Comparison of ENCODE assay signal across 1 cellular context in genomic region chr12:11555743-11556625, GRCh38.
TF ChIP-seq lines count a peak whose summit lies in the region.

No MANE protein-coding gene starts in this region.

TF ChIP-seq in WTC11, 78 proteins besides CTCF, POLR2A, EP300 and RAD21 (continued from another document):
- no peak for TF ChIP-seq ZNF532 (CRISPR knock-in tag; IDR thresholded peaks at IDR 0.05; ENCODE audit: borderline replicate concordance)
